Comparison of ENCODE assay signal across 8 cellular contexts in the genomic region with DNA sequence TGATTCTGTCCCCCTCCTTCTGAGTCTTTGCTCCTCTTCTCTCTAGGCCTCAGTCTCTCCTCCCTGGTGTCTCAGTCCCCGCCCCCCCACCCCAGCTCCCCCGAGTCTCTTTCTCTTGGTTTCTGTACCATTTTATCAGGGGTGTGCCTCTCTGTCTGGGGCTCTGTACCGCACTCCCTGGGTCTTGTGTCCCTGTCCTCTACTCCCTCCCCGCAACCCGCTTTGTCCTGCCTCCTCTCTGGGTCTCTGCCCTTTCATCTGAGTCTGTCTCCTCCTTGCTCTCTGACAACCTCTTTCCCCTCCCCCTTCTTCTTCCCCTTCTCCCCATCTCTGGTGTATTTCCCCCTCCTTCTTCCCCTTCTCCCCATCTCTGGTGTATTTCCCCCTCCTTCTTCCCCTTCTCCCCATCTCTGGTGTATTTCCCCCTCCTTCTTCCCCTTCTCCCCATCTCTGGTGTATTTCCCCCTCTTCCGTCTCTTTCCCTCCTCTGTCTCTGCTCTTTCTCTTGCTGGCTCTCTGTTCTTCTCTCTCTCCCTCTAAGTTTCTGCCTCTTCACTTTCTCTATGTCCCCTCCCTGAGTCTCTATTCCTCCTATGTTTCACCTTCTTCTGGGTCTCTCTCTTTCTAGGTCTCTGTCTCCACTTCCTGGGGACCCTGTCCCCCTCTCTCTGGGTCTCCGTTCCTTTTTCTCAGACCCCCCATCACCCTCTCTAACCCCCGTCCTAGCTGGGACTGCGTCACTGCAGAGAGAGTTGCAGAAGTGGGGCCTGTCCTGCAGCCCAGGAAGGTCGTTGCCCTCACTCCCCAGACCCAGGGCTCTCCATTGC. TPM values are rescaled to one million over a fixed set of nuclear protein-coding genes. Genes with fewer than 3 reads are reported as not detected.
A peak's percentile ranks its signal among the peaks of the same experiment; 100 is the strongest.
DNase-seq lines count a peak whose midpoint lies in the region; ATAC-seq, FAIRE-seq and TF ChIP-seq lines count a peak whose summit lies in the region.

No MANE protein-coding gene starts in this region.

- intact Hi-C loops in kidney (cut with DNase I): no loop called here

- peak overlapping the region; percentile 87 for H3K27ac Mint-ChIP-seq in activated naive CD4-positive, alpha-beta T cell treated with anti-CD3 and anti-CD28 coated beads, Interleukin-2, amount 10 ng/mL, durations not matched to agents 7 days and 5 days
- H3K27ac Mint-ChIP-seq in activated naive CD4-positive, alpha-beta T cell treated with anti-CD3 and anti-CD28 coated beads, Interleukin-2, amount 50 U/mL, for 72 hours: peak overlapping the region in 1 of 2 donors; percentile 20
- H3K27ac Mint-ChIP-seq in T-helper 17 cell: peak overlapping the region; percentile 48

- H3K4me1 ChIP-seq in kidney (ENCODE audit: control insufficient read depth in 1 of 2, insufficient read depth in 1 of 2, low read depth in 1 of 2, low read length in 2 of 2) (peaks cover 0 to 25% of the 10 kb centered on the region in 2 donors), thymus (ENCODE audit: control insufficient read depth, insufficient read depth, low read length) (peaks cover 22% of the 10 kb centered on the region)

- TF ChIP-seq CTCF in kidney (IDR thresholded peaks at IDR 0.05; ENCODE audit: borderline replicate concordance, extremely low read depth, insufficient read depth): no peak

- peak overlapping the region in 1 of 2 donors; percentile 91 for H3K9ac ChIP-seq in kidney (ENCODE audit: low read length in 2 of 2)

- peaks cover 20% of the 10 kb centered on the region for H3K36me3 Mint-ChIP-seq in activated naive CD4-positive, alpha-beta T cell treated with anti-CD3 and anti-CD28 coated beads, Interleukin-2, amount 10 ng/mL, durations not matched to agents 7 days and 5 days
- H3K36me3 Mint-ChIP-seq in activated naive CD4-positive, alpha-beta T cell treated with anti-CD3 and anti-CD28 coated beads, Interleukin-2, amount 50 U/mL, for 72 hours: peaks cover 37 to 62% of the 10 kb centered on the region in 2 donors
- H3K36me3 Mint-ChIP-seq in T-helper 17 cell (ENCODE audit: low read depth): peaks cover 5% of the 10 kb centered on the region

- WGBS in thymus: 13% methylated on average over 10 of the region's 10 CpGs

- CTCF ChIA-PET in activated naive CD4-positive, alpha-beta T cell treated with anti-CD3 and anti-CD28 coated beads, Interleukin-2, amount 10 ng/mL, durations not matched to agents 7 days and 5 days (lab: Charles Lee): interaction anchor here (2.7 kb wide), 1 partner anchor 26 kb away, joined by 9 read pairs; no protein-coding TSS in a partner anchor

- peaks cover 81% of the 10 kb centered on the region for H3K4me1 Mint-ChIP-seq in activated naive CD4-positive, alpha-beta T cell treated with anti-CD3 and anti-CD28 coated beads, Interleukin-2, amount 10 ng/mL, durations not matched to agents 7 days and 5 days
- H3K4me1 Mint-ChIP-seq in T-helper 17 cell: peaks cover 46% of the 10 kb centered on the region

- H3K27me3 Mint-ChIP-seq in activated naive CD4-positive, alpha-beta T cell treated with anti-CD3 and anti-CD28 coated beads, Interleukin-2, amount 10 ng/mL, durations not matched to agents 7 days and 5 days: peaks cover 80% of the 10 kb centered on the region
- H3K27me3 Mint-ChIP-seq in T-helper 17 cell: peaks cover 11% of the 10 kb centered on the region

- peak overlapping the region; percentile 80 for H3K4me3 Mint-ChIP-seq in activated naive CD4-positive, alpha-beta T cell treated with anti-CD3 and anti-CD28 coated beads, Interleukin-2, amount 10 ng/mL, durations not matched to agents 7 days and 5 days
- peak overlapping the region; percentile 69 for H3K4me3 Mint-ChIP-seq in T-helper 17 cell

- H3K27me3 ChIP-seq in thymus (ENCODE audit: control insufficient read depth, insufficient read depth): peaks cover 41% of the 10 kb centered on the region

- peak; percentile 42 for DNase-seq in activated naive CD4-positive, alpha-beta T cell treated with anti-CD3 and anti-CD28 coated beads, Interleukin-2, amount 10 ng/mL, durations not matched to agents 7 days and 5 days
- no peak for DNase-seq in activated naive CD4-positive, alpha-beta T cell treated with anti-CD3 and anti-CD28 coated beads, Interleukin-2, amount 50 U/mL, for 72 hours (ENCODE audit: low spot score in 2 of 2)
- no peak for DNase-seq in T-helper 17 cell
- DNase-seq in kidney: no peak
- no peak for DNase-seq in amniotic stem cell (lab: John Stamatoyannopoulos, UW)
- no peak for DNase-seq in putamen (ENCODE audit: low spot score)
- DNase-seq in NCI-H446 (lab: John Stamatoyannopoulos, UW): no peak

- H3K36me3 ChIP-seq in kidney (ENCODE audit: control insufficient read depth in 1 of 2, insufficient read depth in 2 of 2, low read length in 2 of 2) (no peaks in the 10 kb centered on the region), thymus (ENCODE audit: control insufficient read depth, insufficient read depth) (no peaks in the 10 kb centered on the region)

- H3K4me3 ChIP-seq in kidney (ENCODE audit: low read length in 2 of 2) (peak overlapping the region; percentile 63 to 79), thymus (ENCODE audit: low read length) (peak overlapping the region; percentile 30)

- no peaks in the 10 kb centered on the region for H3K9me3 ChIP-seq in T-helper 17 cell (ENCODE audit: control insufficient read depth, low read length, poor library complexity, severe bottlenecking)
- H3K9me3 ChIP-seq in kidney (ENCODE audit: control insufficient read depth in 1 of 2, low read length in 2 of 2): no peaks in the 10 kb centered on the region
- H3K9me3 ChIP-seq in thymus (ENCODE audit: control insufficient read depth): peaks cover 17% of the 10 kb centered on the region

- ATAC-seq in activated naive CD4-positive, alpha-beta T cell treated with anti-CD3 and anti-CD28 coated beads, Interleukin-2, amount 50 U/mL, for 72 hours: no peak
- ATAC-seq in T-helper 17 cell: no peak

- peak overlapping the region; percentile 89 to 95 for H3K27ac ChIP-seq in kidney (ENCODE audit: low read depth in 2 of 2, low read length in 2 of 2)
- H3K27ac ChIP-seq in thymus (ENCODE audit: low read depth): peak overlapping the region; percentile 64

- H3K9me3 Mint-ChIP-seq in activated naive CD4-positive, alpha-beta T cell treated with anti-CD3 and anti-CD28 coated beads, Interleukin-2, amount 10 ng/mL, durations not matched to agents 7 days and 5 days: peaks cover 11% of the 10 kb centered on the region
- H3K9me3 Mint-ChIP-seq in activated naive CD4-positive, alpha-beta T cell treated with anti-CD3 and anti-CD28 coated beads, Interleukin-2, amount 50 U/mL, for 72 hours: peaks cover 8 to 9% of the 10 kb centered on the region in 2 donors

- no peak for FAIRE-seq in kidney (lab: Jason Lieb, UNC)

RNA-seq across cellular contexts. Expression of gene KCNC3, which starts 2.2 kb away (rescaled TPM):
- total RNA-seq in activated naive CD4-positive, alpha-beta T cell treated with anti-CD3 and anti-CD28 coated beads, Interleukin-2, amount 50 U/mL, for 72 hours: 10 to 100 TPM in 1 of 2 donors, 1 to 10 TPM in 1; 5.1 to 24.1 TPM
- total RNA-seq in T-helper 17 cell (1 to 10 TPM; 1.4 to 2.0 TPM), kidney (31.0 TPM)
- polyA plus RNA-seq in kidney (ENCODE audit: insufficient read depth, low read depth, low replicate concordance) (9.1 TPM), thymus (6.8 TPM)

RNA-seq across cellular contexts. Expression of gene NAPSA, which starts 34.0 kb away (rescaled TPM):
- total RNA-seq in activated naive CD4-positive, alpha-beta T cell treated with anti-CD3 and anti-CD28 coated beads, Interleukin-2, amount 50 U/mL, for 72 hours: 100 to 1,000 TPM in 1 of 2 donors, 10 to 100 TPM in 1; 90.8 to 166 TPM
- total RNA-seq in T-helper 17 cell (under 1 TPM; 0.73 to 0.99 TPM), kidney (217 TPM)
- polyA plus RNA-seq in kidney (ENCODE audit: insufficient read depth, low read depth, low replicate concordance) (268 TPM), thymus (6.4 TPM)

RNA-seq across cellular contexts. Expression of gene NR1H2, which starts 44.9 kb away (rescaled TPM):
- total RNA-seq in activated naive CD4-positive, alpha-beta T cell treated with anti-CD3 and anti-CD28 coated beads, Interleukin-2, amount 50 U/mL, for 72 hours: 10 to 100 TPM; 51.1 to 61.2 TPM
- total RNA-seq in T-helper 17 cell (100 to 1,000 TPM; 208 to 276 TPM), kidney (80.4 TPM)
- polyA plus RNA-seq in kidney (ENCODE audit: insufficient read depth, low read depth, low replicate concordance) (59.7 TPM), thymus (57.2 TPM)

RNA-seq across cellular contexts. Expression of gene POLD1, which starts 52.7 kb away (rescaled TPM):
- total RNA-seq in activated naive CD4-positive, alpha-beta T cell treated with anti-CD3 and anti-CD28 coated beads, Interleukin-2, amount 50 U/mL, for 72 hours: 100 to 1,000 TPM; 183 to 254 TPM
- total RNA-seq in T-helper 17 cell: 10 to 100 TPM; 23.5 to 26.6 TPM
- total RNA-seq in kidney: 22.1 TPM
- polyA plus RNA-seq in kidney (ENCODE audit: insufficient read depth, low read depth, low replicate concordance): 17.8 TPM
- 39.5 TPM for polyA plus RNA-seq in thymus

Comparison
In these comparisons a context has a peak if more than half of its experiments do, and no peak if none do; other contexts are left out.
1. RNA of gene NAPSA, which starts 34.0 kb away (total RNA-seq): 217 TPM in kidney (single experiment) and 90.8 to 166 TPM in activated naive CD4-positive, alpha-beta T cell treated with anti-CD3 and anti-CD28 coated beads, Interleukin-2, amount 50 U/mL, for 72 hours; 0.73 to 0.99 TPM in T-helper 17 cell; every median in the first group is over 10 times any median in the second.